8 cellular contexts compared by ENCODE assay signal in genomic region chr16:1342526-1343427, GRCh38. TPM values are rescaled to one million over a fixed set of nuclear protein-coding genes. Genes with fewer than 3 reads are reported as not detected.
DNase-seq lines count a peak whose midpoint lies in the region; ATAC-seq and TF ChIP-seq lines count a peak whose summit lies in the region.

No MANE protein-coding gene starts in this region.

- peak overlapping the region; percentile 63 for H3K27ac Mint-ChIP-seq in activated naive CD8-positive, alpha-beta T cell treated with anti-CD3 and anti-CD28 coated beads, Interleukin-2, amount 10 ng/mL, durations not matched to agents 7 days and 5 days

- H3K27ac ChIP-seq in SU-DHL-6 (ENCODE audit: low read depth, low read length) (peak overlapping the region; percentile 38; the same call in 1 of the 2 replicates), left ventricle myocardium inferior (replicated peaks) (peak overlapping the region; percentile 23)

- peak; percentile 89 for ATAC-seq in GM18498 (IDR thresholded peaks at IDR 0.05; ENCODE audit: unreplicated experiment)
- ATAC-seq in HG02884 (IDR thresholded peaks at IDR 0.05; ENCODE audit: unreplicated experiment): peak; percentile 83
- peak; percentile 90 for ATAC-seq in activated naive CD8-positive, alpha-beta T cell treated with anti-CD3 and anti-CD28 coated beads, Interleukin-2, amount 10 ng/mL, durations not matched to agents 7 days and 5 days (ENCODE audit: low read depth)

- H3K4me1 Mint-ChIP-seq in activated naive CD8-positive, alpha-beta T cell treated with anti-CD3 and anti-CD28 coated beads, Interleukin-2, amount 10 ng/mL, durations not matched to agents 7 days and 5 days: peaks cover 9% of the 10 kb centered on the region

- no peaks in the 10 kb centered on the region for H3K79me2 ChIP-seq in SU-DHL-6 (ENCODE audit: insufficient read depth, low read length)

- no peak overlapping the region; the same call in 1 of the 2 replicates for H3K9ac ChIP-seq in SU-DHL-6 (ENCODE audit: low read length)

- peak overlapping the region; percentile 74 for H3K4me3 Mint-ChIP-seq in activated naive CD8-positive, alpha-beta T cell treated with anti-CD3 and anti-CD28 coated beads, Interleukin-2, amount 10 ng/mL, durations not matched to agents 7 days and 5 days

- H3K27me3 Mint-ChIP-seq in activated naive CD8-positive, alpha-beta T cell treated with anti-CD3 and anti-CD28 coated beads, Interleukin-2, amount 10 ng/mL, durations not matched to agents 7 days and 5 days: no peaks in the 10 kb centered on the region

- no peak overlapping the region for H2AFZ ChIP-seq in SU-DHL-6 (ENCODE audit: low read depth, low read length, severe bottlenecking)

- H3K27me3 ChIP-seq in SU-DHL-6 (ENCODE audit: low read length): no peaks in the 10 kb centered on the region
- H3K27me3 ChIP-seq in left ventricle myocardium inferior (ENCODE audit: low read depth): no peaks in the 10 kb centered on the region

- H3K4me1 ChIP-seq in left ventricle myocardium inferior: peaks cover 14% of the 10 kb centered on the region

- peak; percentile 97 for DNase-seq in NCI-H1436 (lab: John Stamatoyannopoulos, UW)
- DNase-seq in activated naive CD8-positive, alpha-beta T cell treated with anti-CD3 and anti-CD28 coated beads, Interleukin-2, amount 10 ng/mL, durations not matched to agents 7 days and 5 days: peak; percentile 96
- peak; percentile 92 for DNase-seq in left ventricle myocardium inferior
- DNase-seq in putamen (ENCODE audit: low spot score): peak; percentile 71
- DNase-seq in cerebellar nuclear complex (lab: John Stamatoyannopoulos, UW): no peak

- peak overlapping the region; percentile 50 for H3K4me2 ChIP-seq in SU-DHL-6 (ENCODE audit: low read depth, low read length, poor library complexity, severe bottlenecking)

- H3K9me3 ChIP-seq in SU-DHL-6 (ENCODE audit: insufficient read depth, low read length) (no peaks in the 10 kb centered on the region), left ventricle myocardium inferior (replicated peaks) (no peaks in the 10 kb centered on the region)

- no peaks in the 10 kb centered on the region for H4K20me1 ChIP-seq in SU-DHL-6 (ENCODE audit: low read depth, low read length)

- no peaks in the 10 kb centered on the region for H3K9me2 ChIP-seq in SU-DHL-6 (replicated peaks; ENCODE audit: insufficient read depth, low read length)

- TF ChIP-seq CTCF in SU-DHL-6 (IDR thresholded peaks at IDR 0.05; ENCODE audit: insufficient read depth, low read length, poor library complexity, severe bottlenecking) (no peak), left ventricle myocardium inferior (IDR thresholded peaks at IDR 0.05; ENCODE audit: borderline replicate concordance) (no peak)

- intact Hi-C loops in left ventricle myocardium inferior (cut with micrococcal nuclease): no loop called here

- no peaks in the 10 kb centered on the region for H3K9me3 Mint-ChIP-seq in activated naive CD8-positive, alpha-beta T cell treated with anti-CD3 and anti-CD28 coated beads, Interleukin-2, amount 10 ng/mL, durations not matched to agents 7 days and 5 days

- H3K36me3 Mint-ChIP-seq in activated naive CD8-positive, alpha-beta T cell treated with anti-CD3 and anti-CD28 coated beads, Interleukin-2, amount 10 ng/mL, durations not matched to agents 7 days and 5 days: no peaks in the 10 kb centered on the region

- H3F3A ChIP-seq in SU-DHL-6 (ENCODE audit: insufficient read depth): no peaks in the 10 kb centered on the region

- H3K36me3 ChIP-seq in SU-DHL-6 (ENCODE audit: low read length) (no peaks in the 10 kb centered on the region), left ventricle myocardium inferior (no peaks in the 10 kb centered on the region)

- POLR2A ChIA-PET in activated naive CD8-positive, alpha-beta T cell treated with anti-CD3 and anti-CD28 coated beads, Interleukin-2, amount 10 ng/mL, durations not matched to agents 7 days and 5 days (lab: Charles Lee): interaction anchor here (0.6 to 1.6 kb wide), 9 partner anchors 8 to 536 kb away, joined by 3 to 8 read pairs (median 4); partner anchors contain the start of genes UBE2I and UQCC4

- peak overlapping the region; percentile 16 for H3K4me3 ChIP-seq in SU-DHL-6 (ENCODE audit: insufficient read depth, low read length, poor library complexity, severe bottlenecking)
- peak overlapping the region; percentile 63 for H3K4me3 ChIP-seq in left ventricle myocardium inferior

RNA-seq across cellular contexts. Expression of gene TSR3, which starts 8.9 kb away (rescaled TPM):
- total RNA-seq in activated naive CD8-positive, alpha-beta T cell treated with anti-CD3 and anti-CD28 coated beads, Interleukin-2, amount 10 ng/mL, durations not matched to agents 7 days and 5 days: 10 to 100 TPM; 43.8 to 44.2 TPM
- total RNA-seq in left ventricle myocardium inferior: 54.9 TPM

RNA-seq across cellular contexts. Expression of gene GNPTG, which starts 9.0 kb away (rescaled TPM):
- total RNA-seq in activated naive CD8-positive, alpha-beta T cell treated with anti-CD3 and anti-CD28 coated beads, Interleukin-2, amount 10 ng/mL, durations not matched to agents 7 days and 5 days: 10 to 100 TPM; 43.2 to 46.5 TPM
- 31.8 TPM for total RNA-seq in left ventricle myocardium inferior

RNA-seq across cellular contexts. Expression of gene BAIAP3, which starts 9.3 kb away (rescaled TPM):
- 10 to 100 TPM; 27.4 to 31.2 TPM for total RNA-seq in activated naive CD8-positive, alpha-beta T cell treated with anti-CD3 and anti-CD28 coated beads, Interleukin-2, amount 10 ng/mL, durations not matched to agents 7 days and 5 days
- total RNA-seq in left ventricle myocardium inferior: 3.9 TPM

RNA-seq across cellular contexts. Expression of gene UBE2I, which starts 33.3 kb away (rescaled TPM):
- 100 to 1,000 TPM; 211 to 232 TPM for total RNA-seq in activated naive CD8-positive, alpha-beta T cell treated with anti-CD3 and anti-CD28 coated beads, Interleukin-2, amount 10 ng/mL, durations not matched to agents 7 days and 5 days
- 86.2 TPM for total RNA-seq in left ventricle myocardium inferior

Comparison
In these comparisons a context has a peak if more than half of its experiments do, and no peak if none do; other contexts are left out.
1. DNase-seq: peak in NCI-H1436 (single experiment), activated naive CD8-positive, alpha-beta T cell treated with anti-CD3 and anti-CD28 coated beads, Interleukin-2, amount 10 ng/mL, durations not matched to agents 7 days and 5 days (single experiment), left ventricle myocardium inferior (single experiment) and putamen (single experiment); none in cerebellar nuclear complex (0 of 2).
2. Peak in every context shown above with its lines, with median percentiles within 50 percentile points of each other: ATAC-seq.